Comparison of ENCODE assay signal across 8 cellular contexts in genomic region chr12:94644622-94645021, GRCh38. TPM values are rescaled to one million over a fixed set of nuclear protein-coding genes. Genes with fewer than 3 reads are reported as not detected.
DNase-seq lines count a peak whose midpoint lies in the region; ATAC-seq and TF ChIP-seq lines count a peak whose summit lies in the region.

No MANE protein-coding gene starts in this region.

- TF ChIP-seq CTCF in foreskin keratinocyte (conservative IDR thresholded peaks at IDR 0.05) (peak; percentile 36), GM13977 (IDR thresholded peaks at IDR 0.05; ENCODE audit: extremely low read depth, insufficient read depth, missing control alignments) (no peak), endothelial cell (IDR thresholded peaks at IDR 0.05; ENCODE audit: unreplicated experiment) (no peak)

- peak overlapping the region; percentile 96 for H3K27ac ChIP-seq in foreskin keratinocyte

- H3K27me3 ChIP-seq in foreskin keratinocyte, result no peaks in the 10 kb centered on the region

- H3K36me3 Mint-ChIP-seq in endothelial cell (ENCODE audit: low read depth, unreplicated experiment), result peaks cover 21% of the 10 kb centered on the region

- no peaks in the 10 kb centered on the region for H3K9me3 Mint-ChIP-seq in endothelial cell (ENCODE audit: unreplicated experiment)

- H3K4me1 ChIP-seq in foreskin keratinocyte, result peaks cover 38% of the 10 kb centered on the region

- peaks cover 2% of the 10 kb centered on the region for H3K27me3 Mint-ChIP-seq in endothelial cell (ENCODE audit: unreplicated experiment)

- no peak overlapping the region for H3K27ac Mint-ChIP-seq in endothelial cell (ENCODE audit: unreplicated experiment)

- no peak overlapping the region for H3K4me3 Mint-ChIP-seq in endothelial cell (ENCODE audit: unreplicated experiment)

- peaks cover 18% of the 10 kb centered on the region for H3K4me1 Mint-ChIP-seq in endothelial cell (ENCODE audit: unreplicated experiment)

- ATAC-seq in GM19468 (IDR thresholded peaks at IDR 0.05; ENCODE audit: extremely low read depth, unreplicated experiment), result peak; percentile 29
- peak; percentile 77 for ATAC-seq in foreskin keratinocyte

- in situ Hi-C loops in GM13977 (cut with MboI; ENCODE audit: low pct_unique_long_range_greater_than_20kb, low sequenced_read_pairs, unreplicated experiment), result no loop called here

- DNase-seq in Ammon's horn (ENCODE audit: low spot score) (peak; percentile 69), NCI-H226 (peak; percentile 75), foreskin keratinocyte (peak; percentile 79 to 93), stromal cell of bone marrow (ENCODE audit: low read depth) (peak; percentile 33), GM13977 (ENCODE audit: low spot score) (no peak), endothelial cell (ENCODE audit: low spot score) (no peak)
- DNase-seq in activated CD4-positive, alpha-beta T cell treated with anti-CD3 and anti-CD28 coated beads, Interleukin-2, amount 50 U/mL, for 1 hour, result no peak

RNA-seq across cellular contexts. Expression of gene TMCC3, which starts 5.7 kb away (rescaled TPM):
- total RNA-seq in foreskin keratinocyte (13.3 and 17.7 TPM in 2 replicates), endothelial cell (ENCODE audit: unreplicated experiment) (48.1 TPM)
- 4.0 and 4.9 TPM in 2 replicates for polyA plus RNA-seq in foreskin keratinocyte

Comparison
In these comparisons a context has a peak if more than half of its experiments do, and no peak if none do; other contexts are left out.
1. DNase-seq: peak in Ammon's horn (single experiment), NCI-H226 (single experiment), foreskin keratinocyte (2 of 2) and stromal cell of bone marrow (single experiment); none in GM13977 (single experiment), activated CD4-positive, alpha-beta T cell treated with anti-CD3 and anti-CD28 coated beads, Interleukin-2, amount 50 U/mL, for 1 hour (single experiment) and endothelial cell (single experiment).